In the genomic region with DNA sequence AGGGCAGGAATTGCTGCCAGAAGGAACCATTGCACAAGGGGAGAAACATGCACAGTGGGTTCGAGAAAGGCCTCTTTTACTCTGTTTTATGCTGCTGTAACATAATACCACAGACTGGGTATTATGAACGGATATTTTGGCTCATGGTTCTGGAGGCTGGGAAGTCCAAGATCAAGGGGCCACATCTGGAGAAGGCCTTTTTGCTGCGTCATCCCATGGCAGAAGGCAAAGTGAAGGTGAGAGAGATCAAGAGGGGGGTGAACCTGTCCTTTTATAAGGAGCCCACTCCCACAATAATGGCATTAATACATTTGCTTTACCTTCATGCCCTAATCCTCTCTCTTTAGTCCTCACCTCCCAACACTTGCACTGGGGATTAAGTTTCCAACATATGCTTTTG, we compare ENCODE assay signal across 25 cellular contexts.
"Had no signal": no experiment of that assay in that cellular context is flagged by ENCODE, and none has a peak within 500 bp of the region (broad histone marks: within the 10 kb centered on the region; RNA-seq: fewer than 3 reads in every experiment).

No MANE protein-coding gene starts in this region.

- H3K4me3 Mint-ChIP-seq: natural killer cell; nephron progenitor cell; neural progenitor cell; stimulated activated naive B cell treated with anti-CD40 and anti-IgM and Interleukin-4, amounts not matched to agents 10 μg/mL and 1 μg/mL and 100 μg/mL, for 72 hours had no signal

- H3K27ac Mint-ChIP-seq: natural killer cell; nephron progenitor cell; neural progenitor cell; progenitor cell of endocrine pancreas; stimulated activated naive B cell treated with anti-CD40 and anti-IgM and Interleukin-4, amounts not matched to agents 10 μg/mL and 1 μg/mL and 100 μg/mL, for 72 hours had no signal

- H3K36me3 Mint-ChIP-seq: natural killer cell; stimulated activated naive B cell treated with anti-CD40 and anti-IgM and Interleukin-4, amounts not matched to agents 10 μg/mL and 1 μg/mL and 100 μg/mL, for 72 hours had no signal

- H3K4me1 Mint-ChIP-seq: natural killer cell; stimulated activated naive B cell treated with anti-CD40 and anti-IgM and Interleukin-4, amounts not matched to agents 10 μg/mL and 1 μg/mL and 100 μg/mL, for 72 hours had no signal

- ATAC-seq: left colon; left lung; lower lobe of right lung; natural killer cell; sciatic nerve; stimulated activated naive B cell treated with anti-CD40 and anti-IgM and Interleukin-4, amounts not matched to agents 10 μg/mL and 1 μg/mL and 100 μg/mL, for 72 hours; stimulated activated naive CD8-positive, alpha-beta T cell treated with anti-CD3 and anti-CD28 coated beads, Interleukin-15, Interleukin-2, amounts not matched to agents 100 U/mL and 50 U/mL, for 24 hours had no signal

- DNase-seq: hippocampal formation; kidney; left colon; left lung; lower lobe of right lung; mammary epithelial cell; mesenchymal stem cell; natural killer cell; nephron progenitor cell; occipital lobe; ovary; stimulated activated CD4-positive, alpha-beta T cell treated with anti-CD3 and anti-CD28 coated beads, Interleukin-12 subunit alpha, Interleukin-12 subunit beta, amount 100 ng/mL, for 4 hours; stimulated activated CD4-positive, alpha-beta T cell treated with anti-CD3 and anti-CD28 coated beads, Interleukin-15, amount 100 ng/mL, for 24 hours; stimulated activated CD4-positive, alpha-beta T cell treated with anti-CD3 and anti-CD28 coated beads, Interleukin-2, amount 100 ng/mL, for 24 hours; stimulated activated CD4-positive, alpha-beta T cell treated with anti-CD3 and anti-CD28 coated beads, Interleukin-4, amount 100 ng/mL, for 1 hour; stimulated activated naive B cell treated with anti-CD40 and anti-IgM and Interleukin-4, amounts not matched to agents 10 μg/mL and 1 μg/mL and 100 μg/mL, for 72 hours; stimulated activated naive CD8-positive, alpha-beta T cell treated with anti-CD3 and anti-CD28 coated beads, Interleukin-15, Interleukin-2, amounts not matched to agents 100 U/mL and 50 U/mL, for 24 hours; stomach; testis; thyroid gland; transverse colon; upper lobe of left lung had no signal

- H3K9me3 Mint-ChIP-seq: natural killer cell had no signal
